Comparison of ENCODE assay signal across 21 cellular contexts in the genomic region with DNA sequence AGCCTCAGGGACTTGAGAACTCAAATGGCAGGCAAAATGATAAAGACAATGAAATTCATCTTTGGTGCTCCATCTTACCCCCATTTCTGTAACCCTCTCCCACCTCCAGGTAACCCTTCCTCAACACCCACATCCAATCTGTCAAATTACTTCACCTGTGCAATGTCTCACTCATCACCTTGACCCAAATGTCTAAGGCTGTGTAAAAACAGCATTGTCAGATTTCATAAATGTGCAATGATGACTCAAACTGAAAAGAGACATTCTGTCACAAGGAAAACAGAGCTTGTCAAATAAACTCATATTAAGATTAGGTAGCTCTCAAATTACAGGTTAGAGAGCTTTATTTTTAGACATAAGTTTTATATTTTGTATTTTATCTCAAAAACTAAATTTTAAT. TPM values are rescaled to one million over a fixed set of nuclear protein-coding genes. Genes with fewer than 3 reads are reported as not detected.
DNase-seq lines count a peak whose midpoint lies in the region; ATAC-seq, FAIRE-seq and TF ChIP-seq lines count a peak whose summit lies in the region.
"Had no signal": no experiment of that assay in that cellular context is flagged by ENCODE, and none has a peak within 500 bp of the region (broad histone marks: within the 10 kb centered on the region; RNA-seq: fewer than 3 reads in every experiment).

No MANE protein-coding gene starts in this region.

- H3K9me3 Mint-ChIP-seq in activated T-helper 17 cell treated with anti-CD3 and anti-CD28 coated beads, Interleukin-2, amount 50 U/mL, for 72 hours, result no peaks in the 10 kb centered on the region
- H3K9me3 Mint-ChIP-seq: activated naive CD4-positive, alpha-beta T cell treated with anti-CD3 and anti-CD28 coated beads, Interleukin-2, amount 10 ng/mL, durations not matched to agents 7 days and 5 days had no signal

- H3K9me3 ChIP-seq in PC-9 (ENCODE audit: insufficient read depth, low read depth) (no peaks in the 10 kb centered on the region), kidney (ENCODE audit: control insufficient read depth in 1 of 2, low read length in 2 of 2) (no peaks in the 10 kb centered on the region)
- H3K9me3 ChIP-seq: esophagus muscularis mucosa, SJCRH30 had no signal

- intact Hi-C loops in PC-9 (cut with micrococcal nuclease; ENCODE audit: unreplicated experiment) (no loop called here), kidney (cut with DNase I) (no loop called here)

- CTCF ChIA-PET in PC-9 (lab: Charles Lee), result no interaction called here

- H3K9ac ChIP-seq in kidney (ENCODE audit: low read length in 2 of 2), result no peak overlapping the region

- H3K36me3 Mint-ChIP-seq in activated T-helper 17 cell treated with anti-CD3 and anti-CD28 coated beads, Interleukin-2, amount 50 U/mL, for 72 hours (ENCODE audit: low read depth), result no peaks in the 10 kb centered on the region
- H3K36me3 Mint-ChIP-seq: activated naive CD4-positive, alpha-beta T cell treated with anti-CD3 and anti-CD28 coated beads, Interleukin-2, amount 10 ng/mL, durations not matched to agents 7 days and 5 days had no signal

- peaks cover 9% of the 10 kb centered on the region for H3K4me1 Mint-ChIP-seq in activated T-helper 17 cell treated with anti-CD3 and anti-CD28 coated beads, Interleukin-2, amount 50 U/mL, for 72 hours

- H3F3A ChIP-seq in PC-9 (ENCODE audit: insufficient read depth, low read depth), result no peaks in the 10 kb centered on the region

- ATAC-seq in GM19351 (IDR thresholded peaks at IDR 0.05; ENCODE audit: unreplicated experiment) (peak; percentile 56), HG02884 (IDR thresholded peaks at IDR 0.05; ENCODE audit: unreplicated experiment) (peak; percentile 63), HG03175 (IDR thresholded peaks at IDR 0.05; ENCODE audit: unreplicated experiment) (no peak)
- ATAC-seq in activated T-helper 17 cell treated with anti-CD3 and anti-CD28 coated beads, Interleukin-2, amount 50 U/mL, for 72 hours (replicated peaks), result peak; percentile 56

- H3K27me3 Mint-ChIP-seq in activated T-helper 17 cell treated with anti-CD3 and anti-CD28 coated beads, Interleukin-2, amount 50 U/mL, for 72 hours, result peaks cover 4% of the 10 kb centered on the region

- no peaks in the 10 kb centered on the region for H3K9me2 ChIP-seq in PC-9 (ENCODE audit: insufficient read depth)

- H3K27ac Mint-ChIP-seq in activated T-helper 17 cell treated with anti-CD3 and anti-CD28 coated beads, Interleukin-2, amount 50 U/mL, for 72 hours, result no peak overlapping the region
- H3K27ac Mint-ChIP-seq: activated naive CD4-positive, alpha-beta T cell treated with anti-CD3 and anti-CD28 coated beads, Interleukin-2, amount 10 ng/mL, durations not matched to agents 7 days and 5 days had no signal

- no peaks in the 10 kb centered on the region for H3K79me2 ChIP-seq in PC-9 (ENCODE audit: low read depth)

- H3K4me2 ChIP-seq in PC-9, result no peak overlapping the region

- FAIRE-seq in GM18507 (lab: Jason Lieb, UNC), result peak; percentile 56
- FAIRE-seq in kidney (lab: Jason Lieb, UNC), result no peak
- FAIRE-seq: G401.6 had no signal

- no peak overlapping the region for H3K4me3 Mint-ChIP-seq in activated T-helper 17 cell treated with anti-CD3 and anti-CD28 coated beads, Interleukin-2, amount 50 U/mL, for 72 hours
- H3K4me3 Mint-ChIP-seq: activated naive CD4-positive, alpha-beta T cell treated with anti-CD3 and anti-CD28 coated beads, Interleukin-2, amount 10 ng/mL, durations not matched to agents 7 days and 5 days had no signal

- no peak overlapping the region for H3K27ac ChIP-seq in PC-9
- no peak overlapping the region for H3K27ac ChIP-seq in kidney (ENCODE audit: low read depth in 2 of 2, low read length in 2 of 2)
- H3K27ac ChIP-seq: brain microvascular endothelial cell, esophagus muscularis mucosa, SJCRH30 had no signal

- no peak overlapping the region for H2AFZ ChIP-seq in PC-9

- no peak for TF ChIP-seq CTCF in PC-9 (conservative IDR thresholded peaks at IDR 0.05)
- TF ChIP-seq CTCF in kidney (IDR thresholded peaks at IDR 0.05; ENCODE audit: borderline replicate concordance, extremely low read depth, insufficient read depth), result no peak

- H3K4me3 ChIP-seq in PC-9, result no peak overlapping the region
- H3K4me3 ChIP-seq in kidney (ENCODE audit: low read length in 2 of 2), result no peak overlapping the region
- H3K4me3 ChIP-seq: esophagus muscularis mucosa, SJCRH30 had no signal

- POLR2A ChIA-PET in PC-9 (lab: Charles Lee; ENCODE audit: unreplicated experiment), result no interaction called here

- H3K27me3 ChIP-seq in PC-9 (ENCODE audit: insufficient read depth, low read depth), result no peaks in the 10 kb centered on the region
- H3K27me3 ChIP-seq: brain microvascular endothelial cell, esophagus muscularis mucosa, SJCRH30 had no signal

- BruUV-seq in PC-9 (replicated peaks; lab: Mats Ljungman, UMichigan), result no TSS peak

- H3K4me1 ChIP-seq in PC-9 (replicated peaks; ENCODE audit: insufficient read depth), result no peaks in the 10 kb centered on the region
- H3K4me1 ChIP-seq in kidney (ENCODE audit: control insufficient read depth in 1 of 2, insufficient read depth in 1 of 2, low read depth in 1 of 2, low read length in 2 of 2), result no peaks in the 10 kb centered on the region
- H3K4me1 ChIP-seq: esophagus muscularis mucosa, SJCRH30 had no signal

- DNase-seq in GM18507 (ENCODE audit: extremely low spot score, insufficient read length, low read depth) (no peak), PC-9 (no peak), NCI-H524 treated with DMSO at 0.1 percent for 48 hours (lab: John Stamatoyannopoulos, UW) (no peak), kidney (no peak)
- DNase-seq: activated CD4-positive, alpha-beta T cell treated with anti-CD3 and anti-CD28 coated beads for 1 hour; activated CD8-positive, alpha-beta memory T cell treated with anti-CD3 and anti-CD28 coated beads, Interleukin-2, amount 50 U/mL, for 48 hours; activated naive CD4-positive, alpha-beta T cell treated with anti-CD3 and anti-CD28 coated beads, Interleukin-2, amount 10 ng/mL, durations not matched to agents 7 days and 5 days; brain microvascular endothelial cell; glutamatergic neuron; HCEC 1CT; NCI-H187; NCI-H510A treated with DMSO at 0.1 percent for 48 hours; SJCRH30; stimulated activated CD4-positive, alpha-beta T cell treated with anti-CD3 and anti-CD28 coated beads, Interleukin-4, amount 100 ng/mL, for 1 hour had no signal

- no peaks in the 10 kb centered on the region for H4K20me1 ChIP-seq in PC-9 (ENCODE audit: insufficient read depth)

- H3K36me3 ChIP-seq in PC-9 (ENCODE audit: low read depth) (no peaks in the 10 kb centered on the region), kidney (ENCODE audit: control insufficient read depth in 1 of 2, insufficient read depth in 2 of 2, low read length in 2 of 2) (no peaks in the 10 kb centered on the region)
- H3K36me3 ChIP-seq: brain microvascular endothelial cell, esophagus muscularis mucosa, SJCRH30 had no signal

RNA-seq across cellular contexts. Expression of a gene that starts 19.9 kb away (rescaled TPM):
- total RNA-seq in activated T-helper 17 cell treated with anti-CD3 and anti-CD28 coated beads, Interleukin-2, amount 50 U/mL, for 72 hours, result under 1 TPM; 0.58 to 0.71 TPM
- total RNA-seq in PC-9 (2021) (1.4 and 1.5 TPM in 2 replicates), kidney (1.6 TPM)
- 1.8 TPM for polyA plus RNA-seq in kidney (ENCODE audit: insufficient read depth, low read depth, low replicate concordance)
- total RNA-seq: M059J, SJCRH30 had no signal
